In the genomic region with DNA sequence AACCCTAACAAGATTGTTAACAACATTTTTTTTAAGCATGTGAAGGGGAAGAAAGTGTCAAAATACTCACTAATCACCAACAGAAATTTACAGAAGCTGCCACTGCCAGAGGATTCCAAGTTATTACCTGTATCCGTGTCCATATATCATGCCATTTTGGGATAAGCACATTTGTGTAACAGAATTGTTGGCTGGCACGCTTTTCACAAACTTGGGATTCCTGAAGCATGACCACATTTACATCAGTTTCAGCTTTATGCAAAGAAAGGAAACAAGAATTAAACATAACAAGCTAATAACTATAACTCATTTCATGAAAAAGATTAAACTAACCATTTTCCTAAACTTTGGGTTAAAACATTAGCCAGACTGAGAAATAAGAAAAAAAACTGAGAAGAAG, we compare ENCODE assay signal across 18 cellular contexts. TPM values are rescaled to one million over a fixed set of nuclear protein-coding genes. Genes with fewer than 3 reads are reported as not detected.
DNase-seq lines count a peak whose midpoint lies in the region; ATAC-seq and TF ChIP-seq lines count a peak whose summit lies in the region.
"Had no signal": no experiment of that assay in that cellular context is flagged by ENCODE, and none has a peak within 500 bp of the region (broad histone marks: within the 10 kb centered on the region; RNA-seq: fewer than 3 reads in every experiment).

No MANE protein-coding gene starts in this region.

- H3K4me3 ChIP-seq in transverse colon = no peak overlapping the region
- H3K4me3 ChIP-seq: hepatocyte had no signal

- H3K36me3 ChIP-seq in transverse colon = peaks cover 0 to 8% (median 0%) of the 10 kb centered on the region in 4 donors

- no peaks in the 10 kb centered on the region for H3K9me3 ChIP-seq in transverse colon
- H3K9me3 ChIP-seq: Caco-2 had no signal

- in situ Hi-C loops in transverse colon (cut with MboI; ENCODE audit: low pct_ligation_motif_present in 1 of 4, low pct_unique_long_range_greater_than_20kb in 1 of 4, low sequenced_read_pairs in 3 of 4) = loop anchor here in 1 of 4 donors (5.0 kb wide), 1 partner anchor 40 kb away; a partner anchor contains a TSS

- H3K27me3 Mint-ChIP-seq in activated naive CD4-positive, alpha-beta T cell treated with anti-CD3 and anti-CD28 coated beads for 36 hours (ENCODE audit: low read depth) = no peaks in the 10 kb centered on the region
- no peaks in the 10 kb centered on the region for H3K27me3 Mint-ChIP-seq in activated naive CD8-positive, alpha-beta T cell treated with anti-CD3 and anti-CD28 coated beads, Interleukin-2, amount 50 U/mL, for 24 hours
- H3K27me3 Mint-ChIP-seq: natural killer cell treated with Interleukin-12 subunit alpha and Interleukin-12 subunit beta and Interleukin-15 and Interleukin-18, amount 100 ng/mL, for 72 hours had no signal

- H3K4me1 ChIP-seq in transverse colon = peaks cover 3 to 19% (median 9%) of the 10 kb centered on the region in 4 donors
- H3K4me1 ChIP-seq: Caco-2 had no signal

- no peak for TF ChIP-seq POLR2A in transverse colon (IDR thresholded peaks at IDR 0.05)

- DNase-seq in activated naive CD4-positive, alpha-beta T cell treated with anti-CD3 and anti-CD28 coated beads for 36 hours = no peak
- no peak for DNase-seq in activated naive CD4-positive, alpha-beta T cell treated with anti-CD3 and anti-CD28 coated beads, Interleukin-2, amount 50 U/mL, for 16 hours
- no peak for DNase-seq in activated naive CD8-positive, alpha-beta T cell treated with anti-CD3 and anti-CD28 coated beads, Interleukin-2, amount 50 U/mL, for 24 hours
- peak; percentile 17 for DNase-seq in islet precursor cell
- no peak for DNase-seq in transverse colon
- no peak for DNase-seq in NCI-H2029 (lab: John Stamatoyannopoulos, UW)
- DNase-seq in GOT3 (lab: John Stamatoyannopoulos, UW) = no peak
- no peak for DNase-seq in inferior parietal cortex (ENCODE audit: extremely low spot score)
- DNase-seq: activated CD4-positive, alpha-beta T cell treated with anti-CD3 and anti-CD28 coated beads, Interleukin-2, amount 50 U/mL, for 4 hours; Caco-2; NCI-H1436 treated with DMSO at 0.1 percent for 48 hours; NCI-H524 had no signal

- H3K36me3 Mint-ChIP-seq in activated naive CD4-positive, alpha-beta T cell treated with anti-CD3 and anti-CD28 coated beads for 36 hours (ENCODE audit: low read depth) = peaks cover 60% of the 10 kb centered on the region
- H3K36me3 Mint-ChIP-seq in activated naive CD8-positive, alpha-beta T cell treated with anti-CD3 and anti-CD28 coated beads, Interleukin-2, amount 50 U/mL, for 24 hours (ENCODE audit: low read depth) = peaks cover 54% of the 10 kb centered on the region

- no peaks in the 10 kb centered on the region for H3K27me3 ChIP-seq in transverse colon
- H3K27me3 ChIP-seq: hepatocyte had no signal

- H3K27ac ChIP-seq in transverse colon = peak overlapping the region; percentile 61 to 77 (median 69)
- H3K27ac ChIP-seq: hepatocyte, KMS-11 had no signal

- no peak for TF ChIP-seq CTCF in transverse colon (IDR thresholded peaks at IDR 0.05)

- H3K27ac Mint-ChIP-seq in activated naive CD4-positive, alpha-beta T cell treated with anti-CD3 and anti-CD28 coated beads for 36 hours = peak overlapping the region; percentile 14
- peak overlapping the region; percentile 26 for H3K27ac Mint-ChIP-seq in activated naive CD8-positive, alpha-beta T cell treated with anti-CD3 and anti-CD28 coated beads, Interleukin-2, amount 50 U/mL, for 24 hours
- H3K27ac Mint-ChIP-seq: natural killer cell treated with Interleukin-12 subunit alpha and Interleukin-12 subunit beta and Interleukin-15 and Interleukin-18, amount 100 ng/mL, for 72 hours had no signal

- intact Hi-C loops in activated naive CD4-positive, alpha-beta T cell treated with anti-CD3 and anti-CD28 coated beads for 36 hours (cut with micrococcal nuclease) = loop anchor here (10.0 kb wide), 1 partner anchor 738 kb away; a partner anchor contains a TSS
- intact Hi-C loops in transverse colon (cut with DNase I; ENCODE audit: low total_unique reads) = loop anchor here (5.0 kb wide), 1 partner anchor 40 kb away; a partner anchor contains a TSS

- CTCF ChIA-PET in activated naive CD4-positive, alpha-beta T cell treated with anti-CD3 and anti-CD28 coated beads for 36 hours (lab: Charles Lee) = interaction anchor here (0.6 to 15.2 kb wide), 6 partner anchors 7 to 62 kb away, joined by 3 to 292 read pairs (median 12); a partner anchor contains a TSS

- H3K9me3 Mint-ChIP-seq in activated naive CD4-positive, alpha-beta T cell treated with anti-CD3 and anti-CD28 coated beads for 36 hours = no peaks in the 10 kb centered on the region
- H3K9me3 Mint-ChIP-seq in activated naive CD8-positive, alpha-beta T cell treated with anti-CD3 and anti-CD28 coated beads, Interleukin-2, amount 50 U/mL, for 24 hours = no peaks in the 10 kb centered on the region
- H3K9me3 Mint-ChIP-seq: natural killer cell treated with Interleukin-12 subunit alpha and Interleukin-12 subunit beta and Interleukin-15 and Interleukin-18, amount 100 ng/mL, for 72 hours had no signal

- TF ChIP-seq EP300 in transverse colon (IDR thresholded peaks at IDR 0.05; ENCODE audit: low read depth) = no peak

- 56 to 75% methylated on average over 2 of the region's 2 CpGs for WGBS in transverse colon (ENCODE audit: low coverage in 1 of 2), 2 donors

- no peak overlapping the region for H3K4me3 Mint-ChIP-seq in activated naive CD4-positive, alpha-beta T cell treated with anti-CD3 and anti-CD28 coated beads for 36 hours
- H3K4me3 Mint-ChIP-seq in activated naive CD8-positive, alpha-beta T cell treated with anti-CD3 and anti-CD28 coated beads, Interleukin-2, amount 50 U/mL, for 24 hours = no peak overlapping the region
- H3K4me3 Mint-ChIP-seq: natural killer cell treated with Interleukin-12 subunit alpha and Interleukin-12 subunit beta and Interleukin-15 and Interleukin-18, amount 100 ng/mL, for 72 hours had no signal

- no peak for ATAC-seq in activated naive CD8-positive, alpha-beta T cell treated with anti-CD3 and anti-CD28 coated beads, Interleukin-2, amount 50 U/mL, for 24 hours
- ATAC-seq: natural killer cell treated with Interleukin-12 subunit alpha and Interleukin-12 subunit beta and Interleukin-15 and Interleukin-18, amount 100 ng/mL, for 72 hours; sciatic nerve had no signal

- peaks cover 61% of the 10 kb centered on the region for H3K4me1 Mint-ChIP-seq in activated naive CD4-positive, alpha-beta T cell treated with anti-CD3 and anti-CD28 coated beads for 36 hours (ENCODE audit: low read depth)
- H3K4me1 Mint-ChIP-seq in activated naive CD8-positive, alpha-beta T cell treated with anti-CD3 and anti-CD28 coated beads, Interleukin-2, amount 50 U/mL, for 24 hours = peaks cover 59% of the 10 kb centered on the region

RNA-seq across cellular contexts. Expression of a gene that starts 5.9 kb away (rescaled TPM):
- 10 to 100 TPM; 71.3 to 72.2 TPM for total RNA-seq in activated naive CD4-positive, alpha-beta T cell treated with anti-CD3 and anti-CD28 coated beads for 36 hours
- total RNA-seq in transverse colon = 10 to 100 TPM in 1 of 4 donors, 1 to 10 TPM in 3; 4.0 to 66.7 (median 5.2) TPM

RNA-seq across cellular contexts. Expression of a gene that starts 16.3 kb away (rescaled TPM):
- 10 to 100 TPM; 18.4 to 19.1 TPM for total RNA-seq in activated naive CD4-positive, alpha-beta T cell treated with anti-CD3 and anti-CD28 coated beads for 36 hours
- total RNA-seq in transverse colon = 1 to 10 TPM; 2.6 to 9.1 (median 4.7) TPM

RNA-seq across cellular contexts. Expression of a gene that starts 22.7 kb away (rescaled TPM):
- 1 to 10 TPM; 1.4 to 1.5 TPM for total RNA-seq in activated naive CD4-positive, alpha-beta T cell treated with anti-CD3 and anti-CD28 coated beads for 36 hours
- 100 to 1,000 TPM; 118 to 234 (median 184) TPM for total RNA-seq in transverse colon
- total RNA-seq: epithelial cell of proximal tubule, RPMI7951 had no signal

RNA-seq across cellular contexts. Expression of a gene that starts 38.5 kb away (rescaled TPM):
- total RNA-seq in activated naive CD4-positive, alpha-beta T cell treated with anti-CD3 and anti-CD28 coated beads for 36 hours = 100 to 1,000 TPM; 188 to 193 TPM
- 100 to 1,000 TPM; 181 to 318 (median 198) TPM for total RNA-seq in transverse colon

RNA-seq across cellular contexts. Expression of a gene that starts 55.6 kb away (rescaled TPM):
- 1 to 10 TPM; 1.0 to 1.5 TPM for total RNA-seq in activated naive CD4-positive, alpha-beta T cell treated with anti-CD3 and anti-CD28 coated beads for 36 hours
- total RNA-seq in transverse colon = 100 to 1,000 TPM in 3 of 4 donors, 10 to 100 TPM in 1; 94.3 to 248 (median 199) TPM

Comparison
In these comparisons a context has a peak if more than half of its experiments do, and no peak if none do; other contexts are left out.
1. RNA of a gene that starts 22.7 kb away (total RNA-seq): 118 to 234 TPM in transverse colon; 1.4 to 1.5 TPM in activated naive CD4-positive, alpha-beta T cell treated with anti-CD3 and anti-CD28 coated beads for 36 hours; every median in the first group is over 10 times any median in the second.